In genomic region chr21:38985423-38986378, GRCh38 we compare ENCODE assay signal across 8 cellular contexts.
DNase-seq lines count a peak whose midpoint lies in the region; ATAC-seq and TF ChIP-seq lines count a peak whose summit lies in the region.

No MANE protein-coding gene starts in this region.

- H3K27ac ChIP-seq in adrenal gland (peak overlapping the region in 3 of 5 donors; percentile 37 to 75 (median 68)), left lung (peak overlapping the region in 1 of 2 donors; percentile 38)

- intact Hi-C loops in adrenal gland (cut with DNase I), result no loop called here
- intact Hi-C loops in left lung (cut with DNase I), result no loop called here

- no peak for TF ChIP-seq POLR2A in adrenal gland (IDR thresholded peaks at IDR 0.05)

- H3K4me1 ChIP-seq in adrenal gland (replicated peaks in 1 of 2) (peaks cover 4 to 57% of the 10 kb centered on the region in 2 donors), left lung (peaks cover 25 to 62% of the 10 kb centered on the region in 2 donors)

- 43 to 53% (median 45%) methylated on average over 15 to 20 of the region's 20 CpGs for WGBS in adrenal gland, 4 donors

- TF ChIP-seq CTCF in adrenal gland (IDR thresholded peaks at IDR 0.05) (no peak), left lung (IDR thresholded peaks at IDR 0.05) (no peak)

- H3K27me3 ChIP-seq in adrenal gland, result no peaks in the 10 kb centered on the region
- H3K27me3 ChIP-seq in left lung, result peaks cover 0 to 7% of the 10 kb centered on the region in 2 donors

- no peaks in the 10 kb centered on the region for H3K36me3 ChIP-seq in adrenal gland (replicated peaks in 1 of 2)
- H3K36me3 ChIP-seq in left lung, result no peaks in the 10 kb centered on the region

- no peaks in the 10 kb centered on the region for H3K9me3 ChIP-seq in adrenal gland (replicated peaks in 1 of 3)
- H3K9me3 ChIP-seq in left lung, result no peaks in the 10 kb centered on the region

- DNase-seq in Daoy (ENCODE audit: low read depth) (peak; percentile 97), NOMO-1 treated with dmso at 0.1 percent for 144 hours (lab: John Stamatoyannopoulos, UW; ENCODE audit: unreplicated experiment) (peak; percentile 64), adrenal gland (peak; percentile 51 to 90 (median 60)), left lung (peak in 1 of 2 donors; percentile 74), D341Med (ENCODE audit: low spot score) (no peak), SW 1271 (lab: John Stamatoyannopoulos, UW) (no peak)
- peak; percentile 4 to 12 for DNase-seq in stimulated activated CD8-positive, alpha-beta memory T cell treated with anti-CD3 and anti-CD28 coated beads, Interleukin-4, amount 100 ng/mL, for 4 hours (ENCODE audit: low read depth in 2 of 2, low spot score in 1 of 2)

- peak; percentile 50 for ATAC-seq in HG03442 (IDR thresholded peaks at IDR 0.05; ENCODE audit: unreplicated experiment)
- ATAC-seq in left lung, result peak; percentile 49

- no peak overlapping the region for H3K4me3 ChIP-seq in adrenal gland
- no peak overlapping the region for H3K4me3 ChIP-seq in left lung

Comparison
In these comparisons a context has a peak if more than half of its experiments do, and no peak if none do; other contexts are left out.
1. DNase-seq: peak in Daoy (single experiment), NOMO-1 treated with dmso at 0.1 percent for 144 hours (single experiment), adrenal gland (7 of 7) and stimulated activated CD8-positive, alpha-beta memory T cell treated with anti-CD3 and anti-CD28 coated beads, Interleukin-4, amount 100 ng/mL, for 4 hours (2 of 2); none in D341Med (single experiment) and SW 1271 (0 of 2).